Comparison of ENCODE assay signal across 17 cellular contexts in the genomic region with DNA sequence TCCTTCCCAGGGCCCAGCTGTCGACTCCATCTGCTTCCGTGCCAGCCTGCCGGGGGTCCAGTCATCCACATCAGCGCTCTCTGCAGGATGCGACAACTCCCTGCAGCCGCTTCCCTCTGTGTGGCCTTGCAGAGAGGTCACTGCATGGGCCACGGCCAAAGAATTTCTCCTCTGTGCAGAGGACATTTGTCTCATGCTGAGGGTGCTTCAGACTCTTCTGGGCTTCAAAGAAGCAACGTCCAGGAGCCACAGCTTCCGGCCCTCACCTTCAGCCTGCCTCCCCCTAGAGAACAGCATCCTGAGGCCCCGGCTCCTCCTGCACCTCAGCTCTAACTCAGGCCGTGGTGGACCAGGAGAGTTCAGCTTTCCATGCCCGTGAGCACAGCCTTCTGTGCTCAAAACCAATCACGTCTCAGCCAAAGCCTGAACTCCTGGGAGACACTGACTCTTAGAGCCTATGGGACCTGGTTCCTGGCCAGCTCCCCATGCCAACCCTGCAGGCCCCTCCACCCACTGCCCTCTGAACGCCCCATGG.
"Had no signal": no experiment of that assay in that cellular context is flagged by ENCODE, and none has a peak within 500 bp of the region (broad histone marks: within the 10 kb centered on the region; RNA-seq: fewer than 3 reads in every experiment).

No MANE protein-coding gene starts in this region.

- H3K9me3 Mint-ChIP-seq: activated B cell treated with CpG ODN at 0.5 μM for 24 hours; activated T-cell treated with anti-CD3 and anti-CD28 coated beads, Interleukin-2, amount 50 U/mL, for 24 hours; naive B cell had no signal

- H3K9me3 ChIP-seq: adrenal gland, heart left ventricle, suprapubic skin had no signal

- H3K36me3 Mint-ChIP-seq: naive B cell had no signal

- H3K27ac Mint-ChIP-seq: activated B cell treated with CpG ODN at 0.5 μM for 24 hours; activated T-cell treated with anti-CD3 and anti-CD28 coated beads, Interleukin-2, amount 50 U/mL, for 24 hours; naive B cell had no signal

- H3K4me1 Mint-ChIP-seq: activated B cell treated with CpG ODN at 0.5 μM for 24 hours had no signal

- H3K4me3 ChIP-seq: adrenal gland, coronary artery, heart left ventricle, lung, SK-N-MC, suprapubic skin had no signal

- H3K27me3 Mint-ChIP-seq: activated B cell treated with CpG ODN at 0.5 μM for 24 hours; activated T-cell treated with anti-CD3 and anti-CD28 coated beads, Interleukin-2, amount 50 U/mL, for 24 hours; naive B cell had no signal

- ATAC-seq: heart left ventricle; stimulated activated naive CD8-positive, alpha-beta T cell treated with anti-CD3 and anti-CD28 coated beads, Interleukin-15, Interleukin-2, amounts not matched to agents 100 U/mL and 50 U/mL, for 24 hours had no signal

- H3K27ac ChIP-seq: adrenal gland, coronary artery, heart left ventricle, SK-N-MC, suprapubic skin had no signal

- DNase-seq: activated B cell treated with CpG ODN at 0.5 μM for 24 hours; activated CD4-positive, alpha-beta T cell treated with anti-CD3 and anti-CD28 coated beads, Interleukin-2, amount 50 U/mL, for 1 hour; activated gamma-delta T cell treated with Interleukin-2 at 50 U/mL for 16 hours; caudate nucleus; effector CD4-positive, alpha-beta T cell; naive B cell; nucleus accumbens; stimulated activated CD4-positive, alpha-beta T cell treated with anti-CD3 and anti-CD28 coated beads, Interleukin-4, amount 100 ng/mL, for 1 hour; stimulated activated CD8-positive, alpha-beta memory T cell treated with anti-CD3 and anti-CD28 coated beads, Interleukin-4, amount 100 ng/mL, for 48 hours; stimulated activated naive CD8-positive, alpha-beta T cell treated with anti-CD3 and anti-CD28 coated beads, Interleukin-15, Interleukin-2, amounts not matched to agents 100 U/mL and 50 U/mL, for 24 hours had no signal

- H3K4me1 ChIP-seq: adrenal gland, heart left ventricle, suprapubic skin had no signal

- H3K36me3 ChIP-seq: adrenal gland, heart left ventricle, suprapubic skin had no signal

- H3K27me3 ChIP-seq: adrenal gland, heart left ventricle had no signal

- H3K4me3 Mint-ChIP-seq: activated B cell treated with CpG ODN at 0.5 μM for 24 hours; activated T-cell treated with anti-CD3 and anti-CD28 coated beads, Interleukin-2, amount 50 U/mL, for 24 hours had no signal
